Comparison of ENCODE assay signal across 13 cellular contexts in the genomic region with DNA sequence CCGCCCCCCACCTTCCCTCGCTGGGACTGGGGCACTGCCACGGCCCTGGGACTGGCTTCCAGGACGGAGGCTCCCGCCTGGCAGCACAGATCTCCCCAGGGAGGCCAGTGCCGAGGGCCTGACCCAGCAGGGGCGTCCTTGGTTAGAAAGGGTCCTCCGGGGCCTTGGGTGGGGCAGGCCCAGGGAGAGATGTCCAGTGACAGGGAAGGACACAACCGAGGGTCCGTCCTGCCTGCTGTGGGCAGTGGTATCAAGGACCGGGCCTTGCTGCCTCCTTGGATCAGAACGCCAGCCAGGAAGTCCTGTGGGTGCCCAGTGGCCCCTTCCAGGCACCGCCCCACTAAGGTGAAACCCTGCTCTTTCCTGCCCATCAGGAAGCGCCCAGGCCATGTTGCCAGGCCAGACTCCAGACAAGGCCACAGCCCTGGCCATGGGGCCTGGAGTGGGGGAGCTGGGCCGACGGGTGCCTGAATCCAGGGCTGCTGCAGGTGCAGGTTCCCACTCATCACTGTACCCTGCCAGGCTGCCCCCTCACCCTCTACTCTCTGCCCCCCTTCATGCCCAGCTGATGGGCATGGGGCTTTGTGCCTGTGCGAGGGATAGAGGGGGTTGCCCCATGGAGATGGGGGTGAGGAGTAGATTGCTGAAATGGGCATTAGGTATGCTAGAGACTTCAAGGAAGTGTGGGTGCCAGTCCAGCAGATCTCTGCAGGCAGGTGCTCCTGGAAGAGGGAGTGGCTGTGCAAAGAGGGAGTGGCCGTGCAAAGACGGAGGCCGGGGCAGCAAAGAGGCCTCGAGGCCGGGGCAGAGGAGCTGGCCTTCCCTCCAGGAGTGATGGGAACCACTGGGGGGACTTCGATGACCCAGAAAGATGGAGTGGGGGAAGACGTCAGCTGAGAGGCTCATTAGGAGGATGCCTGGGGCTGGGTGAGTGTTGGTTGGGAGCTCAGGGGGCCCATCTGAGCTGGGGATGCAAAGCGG. TPM values are rescaled to one million over a fixed set of nuclear protein-coding genes. Genes with fewer than 3 reads are reported as not detected.
DNase-seq lines count a peak whose midpoint lies in the region; ATAC-seq and TF ChIP-seq lines count a peak whose summit lies in the region.
"Had no signal": no experiment of that assay in that cellular context is flagged by ENCODE, and none has a peak within 500 bp of the region (broad histone marks: within the 10 kb centered on the region; RNA-seq: fewer than 3 reads in every experiment).

No MANE protein-coding gene starts in this region.

- H3K27me3 ChIP-seq in right lobe of liver (no peaks in the 10 kb centered on the region), transverse colon (peaks cover 44% of the 10 kb centered on the region)

- no peak for TF ChIP-seq CTCF in activated CD8-positive, alpha-beta T cell treated with anti-CD3 and anti-CD28 coated beads for 36 hours (IDR thresholded peaks at IDR 0.05)
- no peak for TF ChIP-seq CTCF in right lobe of liver (IDR thresholded peaks at IDR 0.05)
- no peak for TF ChIP-seq CTCF in transverse colon (IDR thresholded peaks at IDR 0.05)

- CTCF ChIA-PET in activated CD8-positive, alpha-beta T cell treated with anti-CD3 and anti-CD28 coated beads for 36 hours (lab: Charles Lee): interaction anchor here (1.2 kb wide), 1 partner anchor 87 kb away, joined by 3 read pairs; no protein-coding TSS in a partner anchor

- TF ChIP-seq EP300 in transverse colon (IDR thresholded peaks at IDR 0.05; ENCODE audit: low read depth): no peak

- no peak for DNase-seq in activated naive CD4-positive, alpha-beta T cell treated with Interleukin-2 at 50 U/mL for 16 hours
- no peak for DNase-seq in activated CD8-positive, alpha-beta T cell treated with anti-CD3 and anti-CD28 coated beads for 36 hours
- peak in 1 of 3 donors; percentile 56 for DNase-seq in right lobe of liver
- DNase-seq in transverse colon: peak; percentile 76
- no peak for DNase-seq in NCI-H446 treated with DMSO at 0.1 percent for 48 hours (lab: John Stamatoyannopoulos, UW)
- no peak for DNase-seq in kidney tubule cell (ENCODE audit: low spot score)
- no peak for DNase-seq in NCI-H1048 (lab: John Stamatoyannopoulos, UW)
- DNase-seq: MM.1S, NCI-H2107 had no signal

- H3K9me3 Mint-ChIP-seq in activated naive CD4-positive, alpha-beta T cell treated with anti-CD3 and anti-CD28 coated beads, Interleukin-2, amount 50 U/mL, for 24 hours: no peaks in the 10 kb centered on the region
- no peaks in the 10 kb centered on the region for H3K9me3 Mint-ChIP-seq in activated CD8-positive, alpha-beta T cell treated with anti-CD3 and anti-CD28 coated beads for 36 hours

- peak overlapping the region; percentile 86 for H3K4me3 Mint-ChIP-seq in activated naive CD4-positive, alpha-beta T cell treated with anti-CD3 and anti-CD28 coated beads, Interleukin-2, amount 50 U/mL, for 24 hours
- peak overlapping the region; percentile 77 for H3K4me3 Mint-ChIP-seq in activated CD8-positive, alpha-beta T cell treated with anti-CD3 and anti-CD28 coated beads for 36 hours

- no peaks in the 10 kb centered on the region for H3K36me3 ChIP-seq in right lobe of liver
- no peaks in the 10 kb centered on the region for H3K36me3 ChIP-seq in transverse colon
- H3K36me3 ChIP-seq: SJSA1 had no signal

- H3K9me3 ChIP-seq in right lobe of liver (no peaks in the 10 kb centered on the region), transverse colon (no peaks in the 10 kb centered on the region)

- peaks cover 3% of the 10 kb centered on the region for H3K27me3 Mint-ChIP-seq in activated naive CD4-positive, alpha-beta T cell treated with anti-CD3 and anti-CD28 coated beads, Interleukin-2, amount 50 U/mL, for 24 hours
- H3K27me3 Mint-ChIP-seq in activated CD8-positive, alpha-beta T cell treated with anti-CD3 and anti-CD28 coated beads for 36 hours: peaks cover 6% of the 10 kb centered on the region

- intact Hi-C loops in activated CD8-positive, alpha-beta T cell treated with anti-CD3 and anti-CD28 coated beads for 36 hours (cut with micrococcal nuclease): no loop called here
- intact Hi-C loops in right lobe of liver (cut with DNase I): loop anchor here in 1 of 2 donors (5.0 kb wide), 1 partner anchor 101 kb away; no protein-coding TSS in a partner anchor
- intact Hi-C loops in transverse colon (cut with DNase I; ENCODE audit: low total_unique reads): no loop called here

- H3K27ac ChIP-seq in right lobe of liver (peak overlapping the region in 2 of 3 donors; percentile 78 to 90), transverse colon (peak overlapping the region; percentile 66 to 86 (median 70))
- H3K27ac ChIP-seq: SJSA1 had no signal

- POLR2A ChIA-PET in activated CD8-positive, alpha-beta T cell treated with anti-CD3 and anti-CD28 coated beads for 36 hours (lab: Charles Lee): no interaction called here

- H3K4me1 ChIP-seq in right lobe of liver (peaks cover 0 to 44% (median 8%) of the 10 kb centered on the region in 4 donors), transverse colon (peaks cover 21 to 72% (median 62%) of the 10 kb centered on the region in 4 donors)

- ATAC-seq in activated CD8-positive, alpha-beta T cell treated with anti-CD3 and anti-CD28 coated beads for 36 hours: no peak
- no peak for ATAC-seq in right lobe of liver

- WGBS in right lobe of liver (ENCODE audit: insufficient coverage, low coverage, low lambda C conversion rate, missing lambda C conversion rate): 82% methylated on average over 9 of the region's 25 CpGs
- WGBS in transverse colon (ENCODE audit: low coverage in 1 of 2), 2 donors: 75 to 77% methylated on average over 1 to 20 of the region's 25 CpGs

- H3K36me3 Mint-ChIP-seq in activated naive CD4-positive, alpha-beta T cell treated with anti-CD3 and anti-CD28 coated beads, Interleukin-2, amount 50 U/mL, for 24 hours: no peaks in the 10 kb centered on the region
- no peaks in the 10 kb centered on the region for H3K36me3 Mint-ChIP-seq in activated CD8-positive, alpha-beta T cell treated with anti-CD3 and anti-CD28 coated beads for 36 hours (ENCODE audit: low read depth)

- H3K27ac Mint-ChIP-seq in activated naive CD4-positive, alpha-beta T cell treated with anti-CD3 and anti-CD28 coated beads, Interleukin-2, amount 50 U/mL, for 24 hours: no peak overlapping the region
- peak overlapping the region; percentile 22 for H3K27ac Mint-ChIP-seq in activated CD8-positive, alpha-beta T cell treated with anti-CD3 and anti-CD28 coated beads for 36 hours

- peaks cover 35% of the 10 kb centered on the region for H3K4me1 Mint-ChIP-seq in activated naive CD4-positive, alpha-beta T cell treated with anti-CD3 and anti-CD28 coated beads, Interleukin-2, amount 50 U/mL, for 24 hours
- peaks cover 25% of the 10 kb centered on the region for H3K4me1 Mint-ChIP-seq in activated CD8-positive, alpha-beta T cell treated with anti-CD3 and anti-CD28 coated beads for 36 hours (ENCODE audit: low read depth)

- TF ChIP-seq POLR2A in right lobe of liver (IDR thresholded peaks at IDR 0.05) (peak; percentile 5), transverse colon (IDR thresholded peaks at IDR 0.05) (peak; percentile 15)

- in situ Hi-C loops in transverse colon (cut with MboI; ENCODE audit: low pct_ligation_motif_present in 1 of 4, low pct_unique_long_range_greater_than_20kb in 1 of 4, low sequenced_read_pairs in 3 of 4): loop anchor here in 3 of 4 donors (10.0 kb wide), 2 partner anchors 83 to 93 kb away; no protein-coding TSS in a partner anchor

- H3K4me3 ChIP-seq in right lobe of liver (peak overlapping the region in 2 of 3 donors; percentile 42 to 51), transverse colon (no peak overlapping the region)
- H3K4me3 ChIP-seq: SJSA1 had no signal

RNA-seq across cellular contexts. Expression of a gene that starts 2.2 kb away (rescaled TPM):
- total RNA-seq in activated CD8-positive, alpha-beta T cell treated with anti-CD3 and anti-CD28 coated beads for 36 hours: 10 to 100 TPM; 15.4 to 15.7 TPM
- 10 to 100 TPM; 10.3 to 20.1 (median 15.8) TPM for total RNA-seq in right lobe of liver
- 10 to 100 TPM; 48.6 to 96.7 (median 54.4) TPM for total RNA-seq in transverse colon

RNA-seq across cellular contexts. Expression of a gene that starts 28.9 kb away (rescaled TPM):
- not detected for total RNA-seq in activated CD8-positive, alpha-beta T cell treated with anti-CD3 and anti-CD28 coated beads for 36 hours
- total RNA-seq in right lobe of liver: under 1 TPM in 1 of 6 experiments, not detected in 5; 0.55 TPM
- total RNA-seq in transverse colon: not detected
- total RNA-seq: Daoy, osteoblast, SJSA1 had no signal

RNA-seq across cellular contexts. Expression of a gene that starts 44.5 kb away (rescaled TPM):
- total RNA-seq in activated CD8-positive, alpha-beta T cell treated with anti-CD3 and anti-CD28 coated beads for 36 hours: under 1 TPM; 0.38 to 0.41 TPM
- total RNA-seq in right lobe of liver (1 to 10 TPM in 2 of 6 experiments, under 1 TPM in 3, not detected in 1; 0.16 to 3.5 (median 0.32) TPM), transverse colon (not detected)
- total RNA-seq: Daoy, osteoblast, SJSA1 had no signal

Comparison
In these comparisons a context has a peak if more than half of its experiments do, and no peak if none do; other contexts are left out.
1. H3K4me3 ChIP-seq: peak in right lobe of liver (2 of 3); none in transverse colon (0 of 4).